In genomic region chr12:24373004-24373403, GRCh38 we compare ENCODE assay signal across 20 cellular contexts.
DNase-seq lines count a peak whose midpoint lies in the region; ATAC-seq, FAIRE-seq and TF ChIP-seq lines count a peak whose summit lies in the region.
"Had no signal": no experiment of that assay in that cellular context is flagged by ENCODE, and none has a peak within 500 bp of the region (broad histone marks: within the 10 kb centered on the region; RNA-seq: fewer than 3 reads in every experiment).

No MANE protein-coding gene starts in this region.

- H2AK5ac ChIP-seq in mesenchymal stem cell (ENCODE audit: low read length, severe bottlenecking): no peak overlapping the region

- intact Hi-C loops in HepG2 (cut with micrococcal nuclease; ENCODE audit: unreplicated experiment): no loop called here
- intact Hi-C loops in right lobe of liver (cut with DNase I): no loop called here
- intact Hi-C loops in dorsolateral prefrontal cortex (cut with DNase I): no loop called here
- intact Hi-C loops in activated CD4-positive, alpha-beta T cell treated with anti-CD3 and anti-CD28 coated beads, Interleukin-2, amount 10 ng/mL, durations not matched to agents 24 days and 14 days (cut with micrococcal nuclease): no loop called here

- no peak overlapping the region for H2BK5ac ChIP-seq in mesenchymal stem cell (ENCODE audit: low read depth, low read length, poor library complexity, severe bottlenecking)

- H3K9ac ChIP-seq in HepG2 (ENCODE audit: insufficient read depth, low read depth, low read length): no peak overlapping the region
- H3K9ac ChIP-seq in mesenchymal stem cell (ENCODE audit: low read length): no peak overlapping the region
- H3K9ac ChIP-seq: BLaER1 had no signal

- peaks cover 2% of the 10 kb centered on the region for H3K79me1 ChIP-seq in mesenchymal stem cell (replicated peaks; ENCODE audit: low read length, poor library complexity, severe bottlenecking)

- H3K9me3 ChIP-seq in HepG2 (ENCODE audit: low read length): no peaks in the 10 kb centered on the region
- no peaks in the 10 kb centered on the region for H3K9me3 ChIP-seq in right lobe of liver
- no peaks in the 10 kb centered on the region for H3K9me3 ChIP-seq in mesenchymal stem cell (ENCODE audit: control insufficient read depth, low read length)
- H3K9me3 ChIP-seq: Caco-2 had no signal

- ATAC-seq in HepG2 (no peak), right lobe of liver (no peak)
- ATAC-seq: CD8-positive, alpha-beta T cell; GM12878; HCT116 had no signal

- no peak for TF ChIP-seq RAD21 in HepG2 (CRISPR knock-in tag; IDR thresholded peaks at IDR 0.05)

- H3K27ac ChIP-seq in HepG2 (ENCODE audit: extremely low read length, insufficient read depth, low read length): no peak overlapping the region
- H3K27ac ChIP-seq in right lobe of liver: no peak overlapping the region
- H3K27ac ChIP-seq in mesenchymal stem cell (ENCODE audit: low read length, poor library complexity, severe bottlenecking): no peak overlapping the region
- H3K27ac ChIP-seq in dorsolateral prefrontal cortex: no peak overlapping the region
- H3K27ac ChIP-seq: 22Rv1, BLaER1, C4-2B had no signal

- no peak for TF ChIP-seq POLR2A in HepG2 (IDR thresholded peaks at IDR 0.05; ENCODE audit: insufficient read depth in 1 of 2, low read depth in 2 of 2, low read length in 2 of 2)
- no peak for TF ChIP-seq POLR2A in right lobe of liver (IDR thresholded peaks at IDR 0.05)

- FAIRE-seq in HepG2 (lab: Jason Lieb, UNC): no peak
- FAIRE-seq: GM12878, H54 had no signal

- BruUV-seq in HepG2 (replicated peaks; lab: Mats Ljungman, UMichigan): no TSS peak

- H3K4me2 ChIP-seq in HepG2 (ENCODE audit: low read depth, low read length) (no peak overlapping the region), mesenchymal stem cell (ENCODE audit: low read length, poor library complexity, severe bottlenecking) (no peak overlapping the region)
- H3K4me2 ChIP-seq: BLaER1 had no signal

- 76% methylated on average over 3 of the region's 3 CpGs for WGBS in HepG2 (ENCODE audit: low lambda C conversion rate)
- WGBS in right lobe of liver (ENCODE audit: insufficient coverage, low coverage, low lambda C conversion rate, missing lambda C conversion rate): 90% methylated on average over 3 of the region's 3 CpGs
- WGBS in mesenchymal stem cell: 92% methylated on average over 1 of the region's 3 CpGs

- no peaks in the 10 kb centered on the region for H4K20me1 ChIP-seq in HepG2 (ENCODE audit: insufficient read depth, low read length)
- H4K20me1 ChIP-seq: BLaER1 had no signal

- no peak overlapping the region for H2BK120ac ChIP-seq in mesenchymal stem cell (ENCODE audit: low read depth, low read length)

- H2BK12ac ChIP-seq in mesenchymal stem cell (ENCODE audit: low read length in 2 of 2): no peak overlapping the region

- CTCF ChIA-PET in HepG2 (lab: Yijun Ruan, JAX; ENCODE audit: low intra/inter-chr PET ratio, low total read pairs): no interaction called here

- no peak overlapping the region for H3K14ac ChIP-seq in mesenchymal stem cell (ENCODE audit: low read length in 2 of 2)

- H3K27me3 Mint-ChIP-seq in activated CD4-positive, alpha-beta T cell treated with anti-CD3 and anti-CD28 coated beads, Interleukin-2, amount 10 ng/mL, durations not matched to agents 24 days and 14 days: no peaks in the 10 kb centered on the region
- H3K27me3 Mint-ChIP-seq: B cell had no signal

- H3K4me3 ChIP-seq in HepG2 (replicated peaks in 1 of 3; ENCODE audit: insufficient read depth in 1 of 3, low read depth in 2 of 3, low read length in 3 of 3) (no peak overlapping the region), right lobe of liver (no peak overlapping the region), choroid plexus epithelial cell (ENCODE audit: low read depth, low read length) (no peak overlapping the region), mesenchymal stem cell (ENCODE audit: insufficient read depth in 1 of 2, low read depth in 1 of 2, low read length in 2 of 2) (no peak overlapping the region), dorsolateral prefrontal cortex (no peak overlapping the region)
- H3K4me3 ChIP-seq: BLaER1, GM12878 had no signal

- H3K23ac ChIP-seq in mesenchymal stem cell (ENCODE audit: low read length in 2 of 2): no peak overlapping the region

- H4K91ac ChIP-seq in mesenchymal stem cell (ENCODE audit: low read length): no peak overlapping the region

- no peaks in the 10 kb centered on the region for H3K4me1 Mint-ChIP-seq in activated CD4-positive, alpha-beta T cell treated with anti-CD3 and anti-CD28 coated beads, Interleukin-2, amount 10 ng/mL, durations not matched to agents 24 days and 14 days
- H3K4me1 Mint-ChIP-seq: CD4-positive, CD25-positive, alpha-beta regulatory T cell had no signal

- H3K36me3 Mint-ChIP-seq in activated CD4-positive, alpha-beta T cell treated with anti-CD3 and anti-CD28 coated beads, Interleukin-2, amount 10 ng/mL, durations not matched to agents 24 days and 14 days (ENCODE audit: low read depth): no peaks in the 10 kb centered on the region
- H3K36me3 Mint-ChIP-seq: CD4-positive, CD25-positive, alpha-beta regulatory T cell; CD8-positive, alpha-beta T cell had no signal

- H3K4me1 ChIP-seq in HepG2 (ENCODE audit: insufficient read depth, low read length) (peaks cover 7% of the 10 kb centered on the region; the same call in 1 of the 2 replicates), right lobe of liver (no peaks in the 10 kb centered on the region), mesenchymal stem cell (ENCODE audit: control insufficient read depth, insufficient read depth, low read depth, low read length) (no peaks in the 10 kb centered on the region)
- H3K4me1 ChIP-seq: BLaER1 had no signal

- in situ Hi-C loops in HepG2 (cut with HindIII; ENCODE audit: extremely low pct_ligation_motif_present, low pct_unique_long_range_greater_than_20kb): no loop called here

- H3K27me3 ChIP-seq in HepG2 (ENCODE audit: control insufficient read depth in 1 of 2, insufficient read depth in 2 of 2, low read length in 2 of 2) (no peaks in the 10 kb centered on the region; a peak in 1 of 5 replicates), right lobe of liver (no peaks in the 10 kb centered on the region), mesenchymal stem cell (ENCODE audit: control insufficient read depth in 1 of 2, insufficient read depth in 1 of 2, low read length in 2 of 2) (no peaks in the 10 kb centered on the region), dorsolateral prefrontal cortex (no peaks in the 10 kb centered on the region)
- H3K27me3 ChIP-seq: BLaER1 had no signal

- no peak for TF ChIP-seq CTCF in HepG2 (CRISPR knock-in tag; IDR thresholded peaks at IDR 0.05)
- TF ChIP-seq CTCF in right lobe of liver (IDR thresholded peaks at IDR 0.05): no peak
- no peak for TF ChIP-seq CTCF in choroid plexus epithelial cell (conservative IDR thresholded peaks at IDR 0.05; ENCODE audit: low read depth, low read length)
- TF ChIP-seq CTCF in dorsolateral prefrontal cortex (IDR thresholded peaks at IDR 0.05 in 54 of 56, conservative IDR thresholded peaks at IDR 0.05 in 2 of 56; ENCODE audit: low read depth in 1 of 56, partially characterized antibody in 56 of 56): no peak

- H3K4me3 Mint-ChIP-seq in activated CD4-positive, alpha-beta T cell treated with anti-CD3 and anti-CD28 coated beads, Interleukin-2, amount 10 ng/mL, durations not matched to agents 24 days and 14 days: no peak overlapping the region
- H3K4me3 Mint-ChIP-seq: B cell; CD4-positive, CD25-positive, alpha-beta regulatory T cell; CD8-positive, alpha-beta T cell had no signal

- TF ChIP-seq EP300 in HepG2 (IDR thresholded peaks at IDR 0.05; ENCODE audit: low read depth in 2 of 2, low read length in 2 of 2): no peak
- no peak for TF ChIP-seq EP300 in HepG2 (CRISPR knock-in tag; IDR thresholded peaks at IDR 0.05; ENCODE audit: borderline replicate concordance)

- POLR2A ChIA-PET in HepG2 (lab: Yijun Ruan, JAX): no interaction called here

- H3K27ac Mint-ChIP-seq in activated CD4-positive, alpha-beta T cell treated with anti-CD3 and anti-CD28 coated beads, Interleukin-2, amount 10 ng/mL, durations not matched to agents 24 days and 14 days: no peak overlapping the region
- H3K27ac Mint-ChIP-seq: B cell; CD4-positive, CD25-positive, alpha-beta regulatory T cell; CD8-positive, alpha-beta T cell had no signal

- H3K9me3 Mint-ChIP-seq in activated CD4-positive, alpha-beta T cell treated with anti-CD3 and anti-CD28 coated beads, Interleukin-2, amount 10 ng/mL, durations not matched to agents 24 days and 14 days: no peaks in the 10 kb centered on the region
- H3K9me3 Mint-ChIP-seq: CD8-positive, alpha-beta T cell had no signal

- H2AFZ ChIP-seq in HepG2 (ENCODE audit: low read length): no peak overlapping the region
- H2AFZ ChIP-seq in mesenchymal stem cell (ENCODE audit: low read depth, low read length): no peak overlapping the region

- H3K18ac ChIP-seq in mesenchymal stem cell (ENCODE audit: low read depth in 1 of 2, low read length in 2 of 2): no peak overlapping the region

- H3K36me3 ChIP-seq in HepG2 (replicated peaks in 1 of 2; ENCODE audit: control insufficient read depth in 1 of 2, insufficient read depth in 2 of 2, low read length in 2 of 2): no peaks in the 10 kb centered on the region
- no peaks in the 10 kb centered on the region for H3K36me3 ChIP-seq in right lobe of liver
- no peaks in the 10 kb centered on the region for H3K36me3 ChIP-seq in mesenchymal stem cell (ENCODE audit: control insufficient read depth in 1 of 2, insufficient read depth in 2 of 2, low read depth in 1 of 2, low read length in 2 of 2)
- H3K36me3 ChIP-seq: BLaER1 had no signal

- no peak overlapping the region for H3K4ac ChIP-seq in mesenchymal stem cell (ENCODE audit: low read depth in 1 of 2, low read length in 2 of 2)

- DNase-seq in HepG2 (ENCODE audit: low spot score) (peak; percentile 10), right lobe of liver (no peak), choroid plexus epithelial cell (ENCODE audit: low read depth) (peak; percentile 22), mesenchymal stem cell (peak; percentile 38), dorsolateral prefrontal cortex (no peak)
- no peak for DNase-seq in activated CD4-positive, alpha-beta T cell treated with anti-CD3 and anti-CD28 coated beads, Interleukin-2, amount 10 ng/mL, durations not matched to agents 24 days and 14 days
- DNase-seq: Caco-2; CD4-positive, CD25-positive, alpha-beta regulatory T cell; CD8-positive, alpha-beta T cell; DMS153; DND-41; GDM1; GOT3 had no signal

- H4K8ac ChIP-seq in mesenchymal stem cell (ENCODE audit: low read length): no peak overlapping the region

- no peak overlapping the region for H2BK15ac ChIP-seq in mesenchymal stem cell (ENCODE audit: low read depth, poor library complexity, severe bottlenecking)

- no peaks in the 10 kb centered on the region for H3K79me2 ChIP-seq in HepG2 (ENCODE audit: insufficient read depth, low read length)

Comparison
In these comparisons a context has a peak if more than half of its experiments do, and no peak if none do; other contexts are left out.
1. DNase-seq: peak in HepG2 (single experiment), choroid plexus epithelial cell (single experiment) and mesenchymal stem cell (single experiment); none in right lobe of liver (0 of 3), dorsolateral prefrontal cortex (0 of 10) and activated CD4-positive, alpha-beta T cell treated with anti-CD3 and anti-CD28 coated beads, Interleukin-2, amount 10 ng/mL, durations not matched to agents 24 days and 14 days (single experiment).